18 cellular contexts compared by ENCODE assay signal in the genomic region with DNA sequence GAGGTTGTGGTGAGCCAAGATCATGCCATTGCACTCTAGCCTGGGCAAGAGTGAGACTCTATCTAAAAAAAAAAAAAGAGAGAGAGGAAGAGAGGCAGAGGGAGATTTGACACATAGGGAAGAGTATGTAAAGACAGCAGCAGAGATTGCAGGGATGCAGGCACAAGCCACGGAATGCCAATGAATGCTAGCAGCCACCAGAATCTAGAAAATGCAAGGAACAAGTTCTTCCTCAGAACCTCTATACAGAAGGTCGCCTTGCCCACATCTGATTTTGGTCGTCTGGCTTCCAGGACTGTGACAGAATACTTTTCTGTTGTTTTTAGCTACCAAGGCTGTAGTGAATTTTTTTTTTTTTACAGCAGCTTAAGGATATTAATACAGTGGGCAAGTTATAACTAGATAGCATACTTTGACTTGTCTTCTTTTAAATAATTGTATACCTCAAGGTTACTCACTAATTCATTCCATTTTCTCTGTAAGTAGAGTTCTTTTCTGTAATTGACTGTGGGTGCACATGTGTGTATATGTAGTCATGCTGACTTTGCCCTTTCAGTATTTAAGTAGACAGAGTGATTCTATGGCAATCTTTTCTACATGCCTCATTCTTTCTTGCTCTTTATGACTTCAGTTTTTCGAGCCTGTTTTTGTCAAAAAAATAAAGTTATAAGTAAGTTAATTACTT.
"Had no signal": no experiment of that assay in that cellular context is flagged by ENCODE, and none has a peak within 500 bp of the region (broad histone marks: within the 10 kb centered on the region; RNA-seq: fewer than 3 reads in every experiment).

No MANE protein-coding gene starts in this region.

- H3K27ac ChIP-seq: gastrocnemius medialis, neural progenitor cell, pancreas, right lobe of liver, tibial nerve had no signal

- ATAC-seq: gastrocnemius medialis; left colon; natural killer cell; pancreas; right lobe of liver; stimulated activated effector memory CD8-positive, alpha-beta T cell treated with anti-CD3 and anti-CD28 coated beads, Interleukin-12 subunit alpha, Interleukin-12 subunit beta, amount 100 ng/mL, for 72 hours; stimulated activated naive CD8-positive, alpha-beta T cell treated with anti-CD3 and anti-CD28 coated beads, Interleukin-15, Interleukin-2, amounts not matched to agents 100 U/mL and 50 U/mL, for 24 hours had no signal

- DNase-seq: cerebellar nuclear complex; gastrocnemius medialis; glutamatergic neuron; immature natural killer cell; left colon; left ventricle myocardium superior; natural killer cell; nucleus accumbens; pancreas; retina; right lobe of liver; stimulated activated CD4-positive, alpha-beta T cell treated with anti-CD3 and anti-CD28 coated beads, Interleukin-12 subunit alpha, Interleukin-12 subunit beta, amount 100 ng/mL, for 4 hours; stimulated activated naive CD8-positive, alpha-beta T cell treated with anti-CD3 and anti-CD28 coated beads, Interleukin-15, Interleukin-2, amounts not matched to agents 100 U/mL and 50 U/mL, for 24 hours had no signal

- H2AFZ ChIP-seq: neural progenitor cell had no signal

- H3K4me1 ChIP-seq: gastrocnemius medialis, neural progenitor cell, pancreas, right lobe of liver, tibial nerve had no signal

- FAIRE-seq: colon, pancreas had no signal

- H3K9me3 ChIP-seq: gastrocnemius medialis, pancreas, right lobe of liver, tibial nerve had no signal

- H3K4me3 ChIP-seq: gastrocnemius medialis, lung, neural progenitor cell, pancreas, right lobe of liver, tibial nerve had no signal

- H3K9ac ChIP-seq: neural progenitor cell had no signal

- H3K4me2 ChIP-seq: neural progenitor cell had no signal

- H3K36me3 ChIP-seq: gastrocnemius medialis, neural progenitor cell, pancreas, right lobe of liver, tibial nerve had no signal

- H3K27me3 ChIP-seq: gastrocnemius medialis, neural progenitor cell, pancreas, right lobe of liver, tibial nerve had no signal
